8 cellular contexts compared by ENCODE assay signal in the genomic region with DNA sequence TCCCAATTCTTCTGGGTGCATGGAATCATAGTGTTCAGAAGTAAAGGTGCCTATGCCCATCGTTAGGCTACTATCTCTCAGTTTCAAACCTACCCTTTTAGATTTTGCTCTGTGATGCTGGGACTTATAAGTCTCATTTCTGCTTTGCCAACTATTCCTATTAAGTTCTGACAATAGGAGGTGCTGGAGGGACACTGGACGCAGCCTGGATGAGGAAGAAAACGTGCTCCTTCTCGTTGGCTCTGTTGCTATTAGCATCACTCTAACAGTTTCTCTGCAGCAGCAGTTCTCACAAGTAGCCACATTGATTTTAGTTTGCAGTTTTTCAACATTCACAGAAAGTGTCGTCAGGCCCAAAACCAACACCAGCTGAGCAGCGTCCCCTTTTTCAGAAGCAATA.
DNase-seq lines count a peak whose midpoint lies in the region; ATAC-seq and TF ChIP-seq lines count a peak whose summit lies in the region.

No MANE protein-coding gene starts in this region.

- TF ChIP-seq CTCF in Panc1 (IDR thresholded peaks at IDR 0.05), result peak; percentile 85
- TF ChIP-seq CTCF in retinal pigment epithelial cell (conservative IDR thresholded peaks at IDR 0.05; ENCODE audit: low read depth, low read length), result peak; percentile 45
- TF ChIP-seq CTCF in Peyer's patch (IDR thresholded peaks at IDR 0.05), result peak in 3 of 6 experiments; percentile 40 to 45 (median 43)

- no peak overlapping the region for H3K4me3 ChIP-seq in Panc1 (ENCODE audit: low read depth in 2 of 2, low read length in 2 of 2)
- H3K4me3 ChIP-seq in retinal pigment epithelial cell (ENCODE audit: low read length), result no peak overlapping the region
- H3K4me3 ChIP-seq in Peyer's patch, result no peak overlapping the region

- H3K36me3 ChIP-seq in Panc1 (ENCODE audit: control insufficient read depth, insufficient read depth, low read length), result no peaks in the 10 kb centered on the region
- H3K36me3 ChIP-seq in Peyer's patch, result peaks cover 0 to 5% (median 0%) of the 10 kb centered on the region in 3 donors

- H3K9me3 ChIP-seq in Panc1 (ENCODE audit: control insufficient read depth, insufficient read depth, low read depth, low read length) (no peaks in the 10 kb centered on the region), Peyer's patch (no peaks in the 10 kb centered on the region)

- intact Hi-C loops in Panc1 (cut with micrococcal nuclease; ENCODE audit: unreplicated experiment), result loop anchor here (10.0 kb wide), 1 partner anchor 250 kb away; no protein-coding TSS in a partner anchor

- no peak for TF ChIP-seq POLR2A in Peyer's patch (IDR thresholded peaks at IDR 0.05)

- no TSS peak for BruUV-seq in Panc1 (replicated peaks; lab: Mats Ljungman, UMichigan)

- POLR2A ChIA-PET in Panc1 (lab: Charles Lee), result interaction anchor here (0.6 to 0.7 kb wide), 2 partner anchors 76 to 369 kb away, joined by 4 read pairs; no protein-coding TSS in a partner anchor

- H3K4me1 ChIP-seq in Panc1 (ENCODE audit: control insufficient read depth, insufficient read depth, low read length) (no peaks in the 10 kb centered on the region; the same call in 1 of the 2 replicates), Peyer's patch (peaks cover 0 to 5% (median 0%) of the 10 kb centered on the region in 4 donors)

- in situ Hi-C loops in Panc1 (cut with HindIII; ENCODE audit: low pct_unique_long_range_greater_than_20kb, low sequenced_read_pairs), result no loop called here

- DNase-seq in H4 (ENCODE audit: low spot score) (peak; percentile 76), Panc1 (ENCODE audit: low read depth, low spot score) (no peak), fibroblast of the conjunctiva (ENCODE audit: low read depth) (peak; percentile 75), retinal pigment epithelial cell (ENCODE audit: low read depth) (no peak), Peyer's patch (no peak)
- no peak for DNase-seq in stimulated activated CD4-positive, alpha-beta T cell treated with anti-CD3 and anti-CD28 coated beads, Interleukin-2, amount 100 ng/mL, for 48 hours
- no peak for DNase-seq in activated CD4-positive, CD25-positive, alpha-beta regulatory T cell (lab: John Stamatoyannopoulos, UW)

- ATAC-seq in Panc1 (peak; percentile 67), GM18858 (IDR thresholded peaks at IDR 0.05; ENCODE audit: unreplicated experiment) (no peak)

- CTCF ChIA-PET in Panc1 (lab: Charles Lee), result no interaction called here

- no peaks in the 10 kb centered on the region for H3K27me3 ChIP-seq in Panc1 (ENCODE audit: control insufficient read depth, insufficient read depth, low read length)
- H3K27me3 ChIP-seq in Peyer's patch, result no peaks in the 10 kb centered on the region

- no peak overlapping the region for H3K27ac ChIP-seq in Panc1 (ENCODE audit: low read length)
- no peak overlapping the region for H3K27ac ChIP-seq in Peyer's patch

Comparison
In these comparisons a context has a peak if more than half of its experiments do, and no peak if none do; other contexts are left out.
1. DNase-seq: peak in H4 (single experiment) and fibroblast of the conjunctiva (single experiment); none in Panc1 (single experiment), retinal pigment epithelial cell (single experiment), stimulated activated CD4-positive, alpha-beta T cell treated with anti-CD3 and anti-CD28 coated beads, Interleukin-2, amount 100 ng/mL, for 48 hours (0 of 2), Peyer's patch (0 of 3) and activated CD4-positive, CD25-positive, alpha-beta regulatory T cell (0 of 4).